1 cellular context compared by ENCODE assay signal in the genomic region with DNA sequence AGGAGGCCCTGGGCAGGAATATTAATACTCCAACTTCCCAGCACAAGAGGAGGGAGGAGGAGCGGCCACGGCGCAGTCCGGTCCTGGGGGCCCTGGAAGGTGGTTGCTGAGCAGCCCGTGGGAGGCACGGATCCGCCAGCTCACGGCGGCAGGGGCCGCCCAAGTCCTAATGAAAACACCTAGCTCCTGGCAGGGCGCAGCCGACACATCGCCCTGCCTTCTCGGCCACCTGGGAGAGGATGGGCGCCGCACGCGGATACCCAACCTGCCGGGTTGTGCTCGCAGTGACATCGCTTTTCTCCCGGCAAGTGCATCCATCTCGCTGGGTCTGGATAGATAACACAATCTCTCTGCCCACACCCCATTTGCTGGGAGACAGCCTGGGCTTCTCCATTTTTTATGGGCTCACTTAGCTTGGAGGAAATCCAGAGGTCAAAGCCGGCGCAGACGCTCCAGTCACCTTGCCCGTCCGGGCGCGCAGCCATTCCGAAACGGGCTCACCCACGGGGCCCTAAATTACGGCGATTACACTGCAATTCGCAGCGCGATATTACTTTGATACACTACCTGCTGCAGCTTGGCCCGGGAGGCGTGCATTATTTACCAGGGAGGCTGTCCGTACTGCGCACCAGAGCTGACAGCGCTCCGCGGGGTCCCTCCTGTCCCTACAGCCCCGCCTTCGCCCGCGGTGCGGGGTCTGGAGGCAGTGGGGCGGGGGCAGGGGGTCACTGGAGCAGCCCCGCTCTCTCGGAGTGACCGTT.
TF ChIP-seq lines count a peak whose summit lies in the region.

No MANE protein-coding gene starts in this region.

TF ChIP-seq in H1, 55 proteins besides CTCF, POLR2A, EP300 and RAD21 (continued from another document):
- no peak for TF ChIP-seq GTF2F1 (IDR thresholded peaks at IDR 0.05; ENCODE audit: borderline replicate concordance, low read depth, low read length)
- peak; percentile 62 for TF ChIP-seq KDM4A (IDR thresholded peaks at IDR 0.05; ENCODE audit: low read depth, low read length, severe bottlenecking)
- TF ChIP-seq SIN3A (conservative IDR thresholded peaks at IDR 0.05 in 1 of 2, IDR thresholded peaks at IDR 0.05 in 1 of 2; ENCODE audit: low read depth in 1 of 2, low read length in 2 of 2), result peak in 1 of 2 experiments; percentile 14; a peak in 1 of 4 replicates
- TF ChIP-seq EZH2 (IDR thresholded peaks at IDR 0.05; ENCODE audit: low read depth, low read length, severe bottlenecking), result peak; percentile 88
- no peak for TF ChIP-seq CREB1 (IDR thresholded peaks at IDR 0.05)
- TF ChIP-seq TBP (IDR thresholded peaks at IDR 0.05; ENCODE audit: low read depth, low read length), result peak; percentile 18; the same call in 1 of the 2 replicates
